In the genomic region with DNA sequence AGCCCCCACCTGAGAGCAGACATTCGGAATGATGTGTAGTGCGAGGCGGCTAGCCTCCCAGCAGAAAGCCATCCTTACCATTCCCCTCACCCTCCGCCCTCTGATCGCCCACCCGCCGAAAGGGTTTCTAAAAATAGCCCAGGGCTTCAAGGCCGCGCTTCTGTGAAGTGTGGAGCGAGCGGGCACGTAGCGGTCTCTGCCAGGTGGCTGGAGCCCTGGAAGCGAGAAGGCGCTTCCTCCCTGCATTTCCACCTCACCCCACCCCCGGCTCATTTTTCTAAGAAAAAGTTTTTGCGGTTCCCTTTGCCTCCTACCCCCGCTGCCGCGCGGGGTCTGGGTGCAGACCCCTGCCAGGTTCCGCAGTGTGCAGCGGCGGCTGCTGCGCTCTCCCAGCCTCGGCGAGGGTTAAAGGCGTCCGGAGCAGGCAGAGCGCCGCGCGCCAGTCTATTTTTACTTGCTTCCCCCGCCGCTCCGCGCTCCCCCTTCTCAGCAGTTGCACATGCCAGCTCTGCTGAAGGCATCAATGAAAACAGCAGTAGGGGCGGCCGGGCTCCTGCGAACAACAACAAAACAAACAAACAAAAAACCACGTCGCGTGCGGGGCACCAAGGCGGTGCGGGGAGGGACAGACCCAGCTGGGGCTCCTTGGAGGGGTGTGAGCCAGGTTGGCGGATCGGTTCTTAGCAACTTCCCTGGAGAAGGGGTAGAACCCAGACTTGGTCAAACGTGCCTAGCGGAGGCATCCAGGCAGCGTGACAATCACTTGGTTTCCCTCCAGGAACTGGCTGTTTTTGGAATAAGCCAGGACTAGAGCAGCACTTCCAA, we compare ENCODE assay signal across 10 cellular contexts. TPM values are rescaled to one million over a fixed set of nuclear protein-coding genes. Genes with fewer than 3 reads are reported as not detected.
DNase-seq lines count a peak whose midpoint lies in the region; ATAC-seq and TF ChIP-seq lines count a peak whose summit lies in the region.
"Had no signal": no experiment of that assay in that cellular context is flagged by ENCODE, and none has a peak within 500 bp of the region (broad histone marks: within the 10 kb centered on the region; RNA-seq: fewer than 3 reads in every experiment).

No MANE protein-coding gene starts in this region.

- no peaks in the 10 kb centered on the region for H3K36me3 Mint-ChIP-seq in H9 (ENCODE audit: insufficient read depth in 1 of 3, low read depth in 3 of 3)
- H3K36me3 Mint-ChIP-seq in naive thymus-derived CD8-positive, alpha-beta T cell = peaks cover 0 to 17% (median 7%) of the 10 kb centered on the region in 3 donors
- no peaks in the 10 kb centered on the region for H3K36me3 Mint-ChIP-seq in activated T-cell treated with anti-CD3 and anti-CD28 coated beads, Interleukin-2, amount 50 U/mL, for 24 hours (ENCODE audit: low read depth)
- H3K36me3 Mint-ChIP-seq in CD4-positive, alpha-beta T cell (ENCODE audit: low read depth) = no peaks in the 10 kb centered on the region
- H3K36me3 Mint-ChIP-seq in natural killer cell treated with Interleukin-12 subunit alpha and Interleukin-12 subunit beta and Interleukin-15 and Interleukin-18, amount 100 ng/mL, for 72 hours = peaks cover 5% of the 10 kb centered on the region

- H2BK5ac ChIP-seq in H9 (ENCODE audit: insufficient read length, low read length) = no peak overlapping the region
- no peak overlapping the region for H2BK5ac ChIP-seq in trophoblast cell (ENCODE audit: low read depth, low read length, poor library complexity)

- peaks cover 55% of the 10 kb centered on the region for H3K27me3 ChIP-seq in H9 (ENCODE audit: insufficient read depth, low read length)
- H3K27me3 ChIP-seq in heart left ventricle = peaks cover 22 to 72% (median 56%) of the 10 kb centered on the region in 9 donors
- H3K27me3 ChIP-seq in trophoblast cell (ENCODE audit: insufficient read depth, low read length) = peaks cover 54% of the 10 kb centered on the region
- H3K27me3 ChIP-seq in CD4-positive, alpha-beta T cell (ENCODE audit: control insufficient read depth, insufficient read depth, low read length) = peaks cover 69% of the 10 kb centered on the region

- peaks cover 30% of the 10 kb centered on the region for H3K23me2 ChIP-seq in H9 (ENCODE audit: insufficient read length, low read depth, low read length, poor library complexity, severe bottlenecking)

- H3K23ac ChIP-seq in H9 (ENCODE audit: insufficient read length, low read depth, low read length) (no peak overlapping the region), trophoblast cell (ENCODE audit: low read length) (no peak overlapping the region)

- peak; percentile 81 to 91 (median 90) for ATAC-seq in heart left ventricle
- no peak for ATAC-seq in naive thymus-derived CD8-positive, alpha-beta T cell
- no peak for ATAC-seq in CD4-positive, alpha-beta T cell (ENCODE audit: poor library complexity)
- ATAC-seq in natural killer cell treated with Interleukin-12 subunit alpha and Interleukin-12 subunit beta and Interleukin-15 and Interleukin-18, amount 100 ng/mL, for 72 hours = no peak
- ATAC-seq: HCT116 had no signal

- no peak for TF ChIP-seq POLR2A in heart left ventricle (IDR thresholded peaks at IDR 0.05)

- H4K12ac ChIP-seq in trophoblast cell (ENCODE audit: low read depth, low read length) = no peak overlapping the region

- H4K8ac ChIP-seq in H9 (replicated peaks; ENCODE audit: insufficient read length, low read depth, low read length) (no peak overlapping the region), trophoblast cell (ENCODE audit: low read depth, low read length) (no peak overlapping the region)

- H2AFZ ChIP-seq in H9 (ENCODE audit: low read length) = no peak overlapping the region
- H2AFZ ChIP-seq in trophoblast cell (ENCODE audit: insufficient read depth, low read length, poor library complexity) = no peak overlapping the region

- no peak overlapping the region for H2BK20ac ChIP-seq in H9 (ENCODE audit: low read depth, low read length, poor library complexity, severe bottlenecking)

- no peak overlapping the region for H2BK12ac ChIP-seq in H9 (ENCODE audit: insufficient read length, low read depth, low read length)
- H2BK12ac ChIP-seq in trophoblast cell (ENCODE audit: low read length) = no peak overlapping the region

- H3K9me3 ChIP-seq in H9 (ENCODE audit: control insufficient read depth, low read depth, low read length) (peaks cover under 1% of the 10 kb centered on the region), heart left ventricle (no peaks in the 10 kb centered on the region), trophoblast cell (ENCODE audit: insufficient read depth, low read depth, low read length) (peaks cover 2% of the 10 kb centered on the region)
- H3K9me3 ChIP-seq in CD4-positive, alpha-beta T cell (ENCODE audit: control insufficient read depth, low read length) = no peaks in the 10 kb centered on the region

- no peak overlapping the region for H2BK15ac ChIP-seq in H9 (ENCODE audit: low read depth, low read length)

- H3K4me3 ChIP-seq in heart left ventricle (peak overlapping the region; percentile 22 to 51 (median 44)), trophoblast cell (ENCODE audit: low read depth, low read length) (peak overlapping the region; percentile 6)

- H3K27me3 Mint-ChIP-seq in H9 (ENCODE audit: low read depth) = peaks cover 96% of the 10 kb centered on the region
- peaks cover 35 to 66% (median 61%) of the 10 kb centered on the region in 5 donors for H3K27me3 Mint-ChIP-seq in naive thymus-derived CD8-positive, alpha-beta T cell
- H3K27me3 Mint-ChIP-seq in activated T-cell treated with anti-CD3 and anti-CD28 coated beads, Interleukin-2, amount 50 U/mL, for 24 hours = peaks cover 77% of the 10 kb centered on the region
- peaks cover 78% of the 10 kb centered on the region for H3K27me3 Mint-ChIP-seq in CD4-positive, alpha-beta T cell
- H3K27me3 Mint-ChIP-seq in natural killer cell treated with Interleukin-12 subunit alpha and Interleukin-12 subunit beta and Interleukin-15 and Interleukin-18, amount 100 ng/mL, for 72 hours = peaks cover 44 to 72% of the 10 kb centered on the region in 2 donors

- POLR2A ChIA-PET in naive thymus-derived CD8-positive, alpha-beta T cell (lab: Charles Lee) = no interaction called here
- POLR2A ChIA-PET in CD4-positive, alpha-beta T cell (lab: Charles Lee) = no interaction called here

- H3K4me1 ChIP-seq in H9 (ENCODE audit: insufficient read depth, low read length) (peaks cover 2% of the 10 kb centered on the region; the same call in 1 of the 2 replicates), heart left ventricle (peaks cover 0 to 35% (median 7%) of the 10 kb centered on the region in 12 donors), trophoblast cell (ENCODE audit: control insufficient read depth in 1 of 2, insufficient read depth in 2 of 2, low read length in 2 of 2) (peaks cover 0 to 2% of the 10 kb centered on the region in 2 experiments)

- H2AK5ac ChIP-seq in H9 (ENCODE audit: insufficient read length, low read length) (no peak overlapping the region), trophoblast cell (ENCODE audit: low read length) (no peak overlapping the region)

- H3K27ac Mint-ChIP-seq in H9 = no peak overlapping the region
- no peak overlapping the region for H3K27ac Mint-ChIP-seq in naive thymus-derived CD8-positive, alpha-beta T cell
- H3K27ac Mint-ChIP-seq in activated T-cell treated with anti-CD3 and anti-CD28 coated beads, Interleukin-2, amount 50 U/mL, for 24 hours = no peak overlapping the region
- H3K27ac Mint-ChIP-seq in CD4-positive, alpha-beta T cell = no peak overlapping the region
- H3K27ac Mint-ChIP-seq in natural killer cell treated with Interleukin-12 subunit alpha and Interleukin-12 subunit beta and Interleukin-15 and Interleukin-18, amount 100 ng/mL, for 72 hours = no peak overlapping the region
- H3K27ac Mint-ChIP-seq: dendritic cell treated with granulocyte-macrophage colony-stimulating factor and Interleukin-4, amounts not matched to agents 40 ng/mL and 50 ng/mL, for 4 days had no signal

- H3K4ac ChIP-seq in H9 (ENCODE audit: low read depth, low read length) (no peak overlapping the region), trophoblast cell (ENCODE audit: low read depth, low read length) (no peak overlapping the region)

- H3K9ac ChIP-seq in H9 (ENCODE audit: extremely low read depth, insufficient read length, low read length) = no peak overlapping the region
- no peak overlapping the region for H3K9ac ChIP-seq in trophoblast cell (ENCODE audit: low read length)

- H4K91ac ChIP-seq in H9 (ENCODE audit: insufficient read length, low read depth, low read length) = no peak overlapping the region
- no peak overlapping the region for H4K91ac ChIP-seq in trophoblast cell (ENCODE audit: low read depth, low read length)

- no peak overlapping the region for H4K5ac ChIP-seq in H9 (ENCODE audit: insufficient read length, low read depth, low read length)

- DNase-seq in H9 (peak; percentile 54), NCI-H345 treated with DMSO at 0.1 percent for 48 hours (lab: John Stamatoyannopoulos, UW; ENCODE audit: unreplicated experiment) (peak; percentile 42), heart left ventricle (peak in 4 of 5 donors; percentile 32 to 77 (median 50)), trophoblast cell (no peak)
- DNase-seq in naive thymus-derived CD8-positive, alpha-beta T cell = no peak
- no peak for DNase-seq in activated T-cell treated with anti-CD3 and anti-CD28 coated beads, Interleukin-2, amount 50 U/mL, for 24 hours
- DNase-seq in CD4-positive, alpha-beta T cell = no peak
- no peak for DNase-seq in natural killer cell treated with Interleukin-12 subunit alpha and Interleukin-12 subunit beta and Interleukin-15 and Interleukin-18, amount 100 ng/mL, for 72 hours (ENCODE audit: low spot score)

- intact Hi-C loops in heart left ventricle (cut with DNase I) = loop anchor here in 1 of 10 donors (10.0 kb wide), 3 partner anchors 111 to 281 kb away; no protein-coding TSS in a partner anchor
- intact Hi-C loops in CD4-positive, alpha-beta T cell (cut with DNase I, micrococcal nuclease) = no loop called here

- peaks cover 31 to 38% of the 10 kb centered on the region in 2 experiments for H3K4me1 Mint-ChIP-seq in H9
- H3K4me1 Mint-ChIP-seq in naive thymus-derived CD8-positive, alpha-beta T cell = peaks cover 0 to 20% (median 8%) of the 10 kb centered on the region in 4 donors
- peaks cover 10% of the 10 kb centered on the region for H3K4me1 Mint-ChIP-seq in activated T-cell treated with anti-CD3 and anti-CD28 coated beads, Interleukin-2, amount 50 U/mL, for 24 hours (ENCODE audit: low read depth)
- H3K4me1 Mint-ChIP-seq in CD4-positive, alpha-beta T cell (ENCODE audit: low read depth) = no peaks in the 10 kb centered on the region
- H3K4me1 Mint-ChIP-seq in natural killer cell treated with Interleukin-12 subunit alpha and Interleukin-12 subunit beta and Interleukin-15 and Interleukin-18, amount 100 ng/mL, for 72 hours (ENCODE audit: low read depth in 2 of 2) = no peaks in the 10 kb centered on the region

- H3K4me2 ChIP-seq in H9 (ENCODE audit: insufficient read depth, insufficient read length, low read length) (peak overlapping the region; percentile 42), trophoblast cell (ENCODE audit: low read length) (no peak overlapping the region)

- CTCF ChIA-PET in CD4-positive, alpha-beta T cell (lab: Charles Lee) = no interaction called here

- H3K9me3 Mint-ChIP-seq in H9 = no peaks in the 10 kb centered on the region; a peak in 1 of 5 replicates
- peaks cover 0 to 11% (median 4%) of the 10 kb centered on the region in 9 donors for H3K9me3 Mint-ChIP-seq in naive thymus-derived CD8-positive, alpha-beta T cell
- no peaks in the 10 kb centered on the region for H3K9me3 Mint-ChIP-seq in activated T-cell treated with anti-CD3 and anti-CD28 coated beads, Interleukin-2, amount 50 U/mL, for 24 hours
- no peaks in the 10 kb centered on the region for H3K9me3 Mint-ChIP-seq in CD4-positive, alpha-beta T cell
- H3K9me3 Mint-ChIP-seq in natural killer cell treated with Interleukin-12 subunit alpha and Interleukin-12 subunit beta and Interleukin-15 and Interleukin-18, amount 100 ng/mL, for 72 hours = peaks cover 3% of the 10 kb centered on the region
- H3K9me3 Mint-ChIP-seq: dendritic cell treated with granulocyte-macrophage colony-stimulating factor and Interleukin-4, amounts not matched to agents 40 ng/mL and 50 ng/mL, for 4 days had no signal

- no peaks in the 10 kb centered on the region for H3K79me2 ChIP-seq in H9 (ENCODE audit: insufficient read depth, low read length)
- H3K79me2 ChIP-seq in trophoblast cell (ENCODE audit: control insufficient read depth, insufficient read depth, low read length, poor library complexity) = no peaks in the 10 kb centered on the region

- H4K20me1 ChIP-seq in H9 (ENCODE audit: control insufficient read depth, insufficient read depth, insufficient read length) = peaks cover 4% of the 10 kb centered on the region

- H3K18ac ChIP-seq in H9 (ENCODE audit: insufficient read length, low read depth, low read length) (no peak overlapping the region), trophoblast cell (ENCODE audit: low read length) (no peak overlapping the region)

- WGBS in H9 (ENCODE audit: extremely low coverage, insufficient read length, low lambda C conversion rate) = no CpG with 5 or more reads among the region's 51 CpGs
- WGBS in heart left ventricle, 4 donors = 1 to 2% (median 2%) methylated on average over 49 to 51 of the region's 51 CpGs
- no CpG with 5 or more reads among the region's 51 CpGs for WGBS in trophoblast cell (ENCODE audit: extremely low coverage, insufficient coverage, insufficient read length)

- H3K14ac ChIP-seq in H9 (ENCODE audit: insufficient read depth, low read length) (no peak overlapping the region), trophoblast cell (ENCODE audit: low read length) (no peak overlapping the region)

- H3K27ac ChIP-seq in H9 (ENCODE audit: insufficient read length, low read depth, low read length) (no peak overlapping the region), heart left ventricle (peak overlapping the region in 7 of 12 donors; percentile 18 to 61 (median 54)), trophoblast cell (ENCODE audit: low read depth, low read length) (no peak overlapping the region)
- H3K27ac ChIP-seq in CD4-positive, alpha-beta T cell (ENCODE audit: low read depth, low read length) = no peak overlapping the region

- H3T11ph ChIP-seq in H9 (ENCODE audit: low read length) = no peak overlapping the region

- no peaks in the 10 kb centered on the region for H3K79me1 ChIP-seq in H9 (ENCODE audit: insufficient read depth, low read depth, low read length, poor library complexity, severe bottlenecking)
- H3K79me1 ChIP-seq in trophoblast cell (ENCODE audit: low read length) = no peaks in the 10 kb centered on the region

- H3K56ac ChIP-seq in H9 (ENCODE audit: insufficient read length, low read depth, low read length) = no peak overlapping the region

- TF ChIP-seq CTCF in H9 (conservative IDR thresholded peaks at IDR 0.05) = no peak
- TF ChIP-seq CTCF in heart left ventricle (IDR thresholded peaks at IDR 0.05) = no peak
- TF ChIP-seq CTCF in CD4-positive, alpha-beta T cell (IDR thresholded peaks at IDR 0.05) = no peak

- no peak overlapping the region for H2BK120ac ChIP-seq in H9 (ENCODE audit: low read depth, low read length, poor library complexity, severe bottlenecking)
- no peak overlapping the region for H2BK120ac ChIP-seq in trophoblast cell (ENCODE audit: insufficient read depth, low read length, poor library complexity)

- H3K4me3 Mint-ChIP-seq in H9 = peak overlapping the region; percentile 57 to 84
- H3K4me3 Mint-ChIP-seq in naive thymus-derived CD8-positive, alpha-beta T cell = peak overlapping the region in 3 of 10 donors; percentile 9 to 34 (median 20)
- H3K4me3 Mint-ChIP-seq in activated T-cell treated with anti-CD3 and anti-CD28 coated beads, Interleukin-2, amount 50 U/mL, for 24 hours = no peak overlapping the region
- no peak overlapping the region for H3K4me3 Mint-ChIP-seq in CD4-positive, alpha-beta T cell
- H3K4me3 Mint-ChIP-seq in natural killer cell treated with Interleukin-12 subunit alpha and Interleukin-12 subunit beta and Interleukin-15 and Interleukin-18, amount 100 ng/mL, for 72 hours = no peak overlapping the region
- H3K4me3 Mint-ChIP-seq: dendritic cell treated with granulocyte-macrophage colony-stimulating factor and Interleukin-4, amounts not matched to agents 40 ng/mL and 50 ng/mL, for 4 days had no signal

- H3K36me3 ChIP-seq in heart left ventricle = no peaks in the 10 kb centered on the region
- H3K36me3 ChIP-seq in trophoblast cell (ENCODE audit: control insufficient read depth in 1 of 2, insufficient read depth in 2 of 2, low read length in 2 of 2) = no peaks in the 10 kb centered on the region

RNA-seq across cellular contexts. Expression of a gene that starts 2.4 kb away (rescaled TPM):
- 0.83 and 0.86 TPM in 2 replicates for total RNA-seq in H9 (2021)
- total RNA-seq in heart left ventricle = not detected
- not detected for polyA plus RNA-seq in heart left ventricle
- polyA plus RNA-seq in trophoblast cell (2013) = 0.01 TPM in 1 of 2 replicates, not detected in the other
- total RNA-seq in naive thymus-derived CD8-positive, alpha-beta T cell = not detected
- not detected for polyA plus RNA-seq in naive thymus-derived CD8-positive, alpha-beta T cell
- total RNA-seq in CD4-positive, alpha-beta T cell = not detected
- not detected for total RNA-seq in natural killer cell treated with Interleukin-12 subunit alpha and Interleukin-12 subunit beta and Interleukin-15 and Interleukin-18, amount 100 ng/mL, for 72 hours

Comparison
In these comparisons a context has a peak if more than half of its experiments do, and no peak if none do; other contexts are left out.
1. DNase-seq: peak in H9 (single experiment), NCI-H345 treated with DMSO at 0.1 percent for 48 hours (single experiment) and heart left ventricle (4 of 5); none in trophoblast cell (0 of 2), naive thymus-derived CD8-positive, alpha-beta T cell (0 of 10), activated T-cell treated with anti-CD3 and anti-CD28 coated beads, Interleukin-2, amount 50 U/mL, for 24 hours (single experiment), CD4-positive, alpha-beta T cell (0 of 10) and natural killer cell treated with Interleukin-12 subunit alpha and Interleukin-12 subunit beta and Interleukin-15 and Interleukin-18, amount 100 ng/mL, for 72 hours (single experiment).
2. H3K27ac ChIP-seq: peak in heart left ventricle (7 of 12); none in H9 (single experiment), trophoblast cell (single experiment) and CD4-positive, alpha-beta T cell (single experiment).
3. H3K4me3 Mint-ChIP-seq: peak in H9 (2 of 2); none in activated T-cell treated with anti-CD3 and anti-CD28 coated beads, Interleukin-2, amount 50 U/mL, for 24 hours (single experiment), CD4-positive, alpha-beta T cell (single experiment) and natural killer cell treated with Interleukin-12 subunit alpha and Interleukin-12 subunit beta and Interleukin-15 and Interleukin-18, amount 100 ng/mL, for 72 hours (single experiment).
4. ATAC-seq: peak in heart left ventricle (4 of 4); none in naive thymus-derived CD8-positive, alpha-beta T cell (0 of 2), CD4-positive, alpha-beta T cell (single experiment) and natural killer cell treated with Interleukin-12 subunit alpha and Interleukin-12 subunit beta and Interleukin-15 and Interleukin-18, amount 100 ng/mL, for 72 hours (0 of 2).